ENCODE assay signal across 23 cellular contexts in genomic region chr2:104756119-104756518, GRCh38.
DNase-seq lines count a peak whose midpoint lies in the region; TF ChIP-seq lines count a peak whose summit lies in the region.
"Had no signal": no experiment of that assay in that cellular context is flagged by ENCODE, and none has a peak within 500 bp of the region (broad histone marks: within the 10 kb centered on the region; RNA-seq: fewer than 3 reads in every experiment).

No MANE protein-coding gene starts in this region.

- H3K27ac Mint-ChIP-seq in CD14-positive monocyte (peak overlapping the region in 3 of 7 donors; percentile 7 to 88 (median 66)), neural crest cell (ENCODE audit: unreplicated experiment) (peak overlapping the region; percentile 59)
- H3K27ac Mint-ChIP-seq in dendritic cell treated with granulocyte-macrophage colony-stimulating factor and Interleukin-4, amounts not matched to agents 40 ng/mL and 50 ng/mL, for 4 days, result peak overlapping the region; percentile 48
- H3K27ac Mint-ChIP-seq: CD4-positive, CD25-positive, alpha-beta regulatory T cell; HFFc6 had no signal

- TF ChIP-seq POLR2A in uterus (IDR thresholded peaks at IDR 0.05), result no peak

- CTCF ChIA-PET in PC-9 (lab: Charles Lee), result no interaction called here

- H3K4me1 ChIP-seq in PC-9 (replicated peaks; ENCODE audit: insufficient read depth) (no peaks in the 10 kb centered on the region), uterus (no peaks in the 10 kb centered on the region)
- H3K4me1 ChIP-seq: BE2C, Peyer's patch had no signal

- H3K4me3 ChIP-seq in PC-9, result no peak overlapping the region
- H3K4me3 ChIP-seq in uterus, result no peak overlapping the region
- H3K4me3 ChIP-seq: Peyer's patch had no signal

- no peaks in the 10 kb centered on the region for H4K20me1 ChIP-seq in PC-9 (ENCODE audit: insufficient read depth)

- H3K27me3 ChIP-seq in PC-9 (ENCODE audit: insufficient read depth, low read depth) (peaks cover 59% of the 10 kb centered on the region), uterus (no peaks in the 10 kb centered on the region)
- H3K27me3 ChIP-seq: BE2C, Peyer's patch had no signal

- no peaks in the 10 kb centered on the region for H3K79me2 ChIP-seq in PC-9 (ENCODE audit: low read depth)

- H3K9me3 ChIP-seq in PC-9 (ENCODE audit: insufficient read depth, low read depth), result no peaks in the 10 kb centered on the region
- H3K9me3 ChIP-seq in uterus, result no peaks in the 10 kb centered on the region
- H3K9me3 ChIP-seq: BE2C, Peyer's patch, SK-N-SH had no signal

- H2AFZ ChIP-seq in PC-9, result no peak overlapping the region

- H3K9me3 Mint-ChIP-seq in CD14-positive monocyte (peaks cover 0 to 4% (median 0%) of the 10 kb centered on the region in 7 donors), neural crest cell (peaks cover 3% of the 10 kb centered on the region)
- H3K9me3 Mint-ChIP-seq in dendritic cell treated with granulocyte-macrophage colony-stimulating factor and Interleukin-4, amounts not matched to agents 40 ng/mL and 50 ng/mL, for 4 days, result no peaks in the 10 kb centered on the region

- POLR2A ChIA-PET in PC-9 (lab: Charles Lee; ENCODE audit: unreplicated experiment), result no interaction called here

- H3K27ac ChIP-seq in VCaP (peak overlapping the region; percentile 85), PC-9 (no peak overlapping the region), uterus (no peak overlapping the region)
- H3K27ac ChIP-seq: Peyer's patch had no signal

- H3K36me3 Mint-ChIP-seq in CD14-positive monocyte (no peaks in the 10 kb centered on the region), neural crest cell (ENCODE audit: low read depth) (no peaks in the 10 kb centered on the region)
- no peaks in the 10 kb centered on the region for H3K36me3 Mint-ChIP-seq in dendritic cell treated with granulocyte-macrophage colony-stimulating factor and Interleukin-4, amounts not matched to agents 40 ng/mL and 50 ng/mL, for 4 days (ENCODE audit: low read depth)
- H3K36me3 Mint-ChIP-seq: CD4-positive, CD25-positive, alpha-beta regulatory T cell had no signal

- H3K27me3 Mint-ChIP-seq in CD14-positive monocyte (ENCODE audit: low read depth in 3 of 3), result peaks cover 0 to 2% (median 0%) of the 10 kb centered on the region in 3 donors
- H3K27me3 Mint-ChIP-seq in dendritic cell treated with granulocyte-macrophage colony-stimulating factor and Interleukin-4, amounts not matched to agents 40 ng/mL and 50 ng/mL, for 4 days, result peaks cover 3% of the 10 kb centered on the region
- H3K27me3 Mint-ChIP-seq in neural crest cell (ENCODE audit: low read depth), result no peaks in the 10 kb centered on the region
- H3K27me3 Mint-ChIP-seq: CD4-positive, CD25-positive, alpha-beta regulatory T cell had no signal

- intact Hi-C loops in CD14-positive monocyte (cut with micrococcal nuclease), result no loop called here
- intact Hi-C loops in dendritic cell treated with granulocyte-macrophage colony-stimulating factor and Interleukin-4, amounts not matched to agents 40 ng/mL and 50 ng/mL, for 4 days (cut with micrococcal nuclease), result no loop called here
- intact Hi-C loops in PC-9 (cut with micrococcal nuclease; ENCODE audit: unreplicated experiment), result no loop called here
- intact Hi-C loops in uterus (cut with DNase I; ENCODE audit: low total_unique reads), result no loop called here

- no peaks in the 10 kb centered on the region for H3K9me2 ChIP-seq in PC-9 (ENCODE audit: insufficient read depth)
- H3K9me2 ChIP-seq: SK-N-SH had no signal

- BruUV-seq in PC-9 (replicated peaks; lab: Mats Ljungman, UMichigan), result no TSS peak

- peaks cover 33% of the 10 kb centered on the region for H3K4me1 Mint-ChIP-seq in CD14-positive monocyte
- peaks cover 39% of the 10 kb centered on the region for H3K4me1 Mint-ChIP-seq in dendritic cell treated with granulocyte-macrophage colony-stimulating factor and Interleukin-4, amounts not matched to agents 40 ng/mL and 50 ng/mL, for 4 days (ENCODE audit: low read depth)
- H3K4me1 Mint-ChIP-seq in neural crest cell, result peaks cover 40% of the 10 kb centered on the region
- H3K4me1 Mint-ChIP-seq: CD4-positive, CD25-positive, alpha-beta regulatory T cell had no signal

- H3F3A ChIP-seq in PC-9 (ENCODE audit: insufficient read depth, low read depth), result no peaks in the 10 kb centered on the region

- H3K4me2 ChIP-seq in PC-9, result no peak overlapping the region
- H3K4me2 ChIP-seq: SK-N-SH had no signal

- H3K4me3 Mint-ChIP-seq in CD14-positive monocyte (peak overlapping the region; percentile 55 to 87), neural crest cell (no peak overlapping the region)
- H3K4me3 Mint-ChIP-seq in dendritic cell treated with granulocyte-macrophage colony-stimulating factor and Interleukin-4, amounts not matched to agents 40 ng/mL and 50 ng/mL, for 4 days, result peak overlapping the region; percentile 52
- H3K4me3 Mint-ChIP-seq: CD4-positive, CD25-positive, alpha-beta regulatory T cell; HFFc6 had no signal

- TF ChIP-seq CTCF in CD14-positive monocyte (IDR thresholded peaks at IDR 0.05) (no peak), VCaP (conservative IDR thresholded peaks at IDR 0.05) (no peak), neural crest cell (conservative IDR thresholded peaks at IDR 0.05) (no peak), PC-9 (conservative IDR thresholded peaks at IDR 0.05) (no peak), uterus (IDR thresholded peaks at IDR 0.05) (no peak)

- H3K36me3 ChIP-seq in PC-9 (ENCODE audit: low read depth), result no peaks in the 10 kb centered on the region
- H3K36me3 ChIP-seq in uterus, result no peaks in the 10 kb centered on the region
- H3K36me3 ChIP-seq: BE2C, Peyer's patch had no signal

- no peak for DNase-seq in CD14-positive monocyte (ENCODE audit: low spot score)
- no peak for DNase-seq in neural crest cell (ENCODE audit: low read depth, low spot score)
- DNase-seq in PC-9, result no peak
- no peak for DNase-seq in uterus
- DNase-seq in activated CD4-positive, alpha-beta T cell treated with anti-CD3 and anti-CD28 coated beads for 4 hours, result no peak
- no peak for DNase-seq in COR-L47 (lab: John Stamatoyannopoulos, UW)
- DNase-seq: 8988T; ACHN; BE2C; CD4-positive, CD25-positive, alpha-beta regulatory T cell; HFFc6; NCI-H1092; NCI-H1417 treated with DMSO at 0.1 percent for 48 hours; NCI-H1694 treated with DMSO at 0.1 percent for 48 hours; NCI-H2081; NCI-H2227 treated with DMSO at 0.1 percent for 48 hours; NCI-H69; Peyer's patch; SIG-M5; SK-N-SH; SW 1271 had no signal
